ENCODE assay signal across 1 cellular context in the genomic region with DNA sequence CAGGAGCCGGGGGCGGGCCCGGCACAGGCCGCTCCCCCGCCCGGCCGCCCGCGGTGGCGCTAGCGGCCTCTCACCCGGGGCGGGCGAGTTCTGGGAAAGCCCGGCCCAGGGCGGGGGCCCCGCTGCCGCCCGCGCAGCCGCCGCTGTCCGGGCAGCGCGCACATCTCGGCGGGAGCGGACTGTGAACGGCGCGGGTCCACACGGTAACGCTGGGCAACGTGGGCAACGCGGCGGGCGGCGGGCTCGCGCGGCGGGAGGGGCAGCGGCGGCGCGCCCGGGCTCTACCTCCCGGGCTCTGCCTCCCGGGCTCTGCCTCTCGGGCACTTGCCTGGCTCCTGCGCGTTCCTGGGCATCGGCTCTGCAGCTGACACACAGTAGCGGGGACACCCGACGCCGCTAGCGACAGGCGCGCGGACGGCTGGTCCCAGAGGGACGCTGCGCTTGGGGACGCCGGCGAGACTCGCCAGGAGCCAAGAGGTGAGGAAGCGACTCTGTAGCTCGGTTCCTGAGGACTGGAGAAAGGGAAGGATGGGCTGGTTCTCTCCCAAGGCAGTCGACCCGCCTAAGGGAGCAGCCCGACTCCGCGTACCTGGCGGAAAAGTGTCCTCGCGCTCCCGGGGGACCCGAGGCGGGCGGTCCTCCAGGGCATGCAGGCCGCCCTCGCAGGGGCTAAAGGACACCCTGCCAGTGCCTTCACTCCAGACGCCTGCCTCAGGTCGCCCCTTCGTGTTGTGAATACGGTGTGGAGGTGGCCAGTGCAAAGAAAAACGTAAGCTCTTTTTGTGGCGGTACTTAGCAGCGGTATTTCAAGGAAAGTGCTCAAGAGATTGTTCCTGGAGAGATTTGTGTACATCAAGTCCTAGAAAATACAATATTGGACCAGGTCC.
TF ChIP-seq lines count a peak whose summit lies in the region.

Gene PLCE1, plus strand, starts transcription at position 150 of the 887 bp plus-strand sequence. CDS start 37,116 bp downstream, outside the sequence.

TF ChIP-seq in HepG2, 621 proteins besides CTCF, POLR2A, EP300 and RAD21:
- TF ChIP-seq ZNF777 (CRISPR knock-in tag; IDR thresholded peaks at IDR 0.05), result peak; percentile 90
- TF ChIP-seq ZFP41 (CRISPR knock-in tag; IDR thresholded peaks at IDR 0.05; ENCODE audit: borderline replicate concordance), result no peak
- peak; percentile 33; the same call in 1 of the 2 replicates for TF ChIP-seq ZBTB14 (CRISPR knock-in tag; IDR thresholded peaks at IDR 0.05)
- TF ChIP-seq, protein P1, sequence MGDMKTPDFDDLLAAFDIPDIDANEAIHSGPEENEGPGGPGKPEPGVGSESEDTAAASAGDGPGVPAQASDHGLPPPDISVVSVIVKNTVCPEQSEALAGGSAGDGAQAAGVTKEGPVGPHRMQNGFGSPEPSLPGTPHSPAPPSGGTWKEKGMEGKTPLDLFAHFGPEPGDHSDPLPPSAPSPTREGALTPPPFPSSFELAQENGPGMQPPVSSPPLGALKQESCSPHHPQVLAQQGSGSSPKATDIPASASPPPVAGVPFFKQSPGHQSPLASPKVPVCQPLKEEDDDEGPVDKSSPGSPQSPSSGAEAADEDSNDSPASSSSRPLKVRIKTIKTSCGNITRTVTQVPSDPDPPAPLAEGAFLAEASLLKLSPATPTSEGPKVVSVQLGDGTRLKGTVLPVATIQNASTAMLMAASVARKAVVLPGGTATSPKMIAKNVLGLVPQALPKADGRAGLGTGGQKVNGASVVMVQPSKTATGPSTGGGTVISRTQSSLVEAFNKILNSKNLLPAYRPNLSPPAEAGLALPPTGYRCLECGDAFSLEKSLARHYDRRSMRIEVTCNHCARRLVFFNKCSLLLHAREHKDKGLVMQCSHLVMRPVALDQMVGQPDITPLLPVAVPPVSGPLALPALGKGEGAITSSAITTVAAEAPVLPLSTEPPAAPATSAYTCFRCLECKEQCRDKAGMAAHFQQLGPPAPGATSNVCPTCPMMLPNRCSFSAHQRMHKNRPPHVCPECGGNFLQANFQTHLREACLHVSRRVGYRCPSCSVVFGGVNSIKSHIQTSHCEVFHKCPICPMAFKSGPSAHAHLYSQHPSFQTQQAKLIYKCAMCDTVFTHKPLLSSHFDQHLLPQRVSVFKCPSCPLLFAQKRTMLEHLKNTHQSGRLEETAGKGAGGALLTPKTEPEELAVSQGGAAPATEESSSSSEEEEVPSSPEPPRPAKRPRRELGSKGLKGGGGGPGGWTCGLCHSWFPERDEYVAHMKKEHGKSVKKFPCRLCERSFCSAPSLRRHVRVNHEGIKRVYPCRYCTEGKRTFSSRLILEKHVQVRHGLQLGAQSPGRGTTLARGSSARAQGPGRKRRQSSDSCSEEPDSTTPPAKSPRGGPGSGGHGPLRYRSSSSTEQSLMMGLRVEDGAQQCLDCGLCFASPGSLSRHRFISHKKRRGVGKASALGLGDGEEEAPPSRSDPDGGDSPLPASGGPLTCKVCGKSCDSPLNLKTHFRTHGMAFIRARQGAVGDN (CRISPR knock-in tag; IDR thresholded peaks at IDR 0.05), result peak; percentile 38; the same call in 1 of the 2 replicates
- TF ChIP-seq ZNF430 (CRISPR knock-in tag; IDR thresholded peaks at IDR 0.05), result no peak
- TF ChIP-seq HNRNPLL (IDR thresholded peaks at IDR 0.05; ENCODE audit: low read depth, low read length, poor library complexity, severe bottlenecking), result peak; percentile 32
TF ChIP-seq in HepG2: peak in this region for 4.
